18 cellular contexts compared by ENCODE assay signal in the genomic region with DNA sequence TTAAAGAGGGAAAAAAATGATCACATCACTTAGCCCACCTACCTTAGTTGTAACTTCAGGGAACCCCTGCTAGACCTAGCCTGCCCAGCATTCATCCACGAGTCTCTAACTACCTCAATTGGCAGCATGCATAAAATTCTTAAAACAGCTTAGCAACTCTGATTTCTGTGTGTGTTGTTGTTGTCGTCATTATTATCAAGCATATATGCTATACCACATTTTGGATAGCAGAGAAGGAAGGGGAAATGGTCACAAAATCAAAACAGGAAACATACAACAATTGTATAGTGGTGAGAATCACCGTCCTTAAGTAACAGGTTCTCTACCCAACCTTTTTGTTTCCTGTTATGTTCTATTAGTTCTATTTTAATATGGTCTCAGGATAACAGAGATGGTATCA. TPM values are rescaled to one million over a fixed set of nuclear protein-coding genes. Genes with fewer than 3 reads are reported as not detected.
A peak's percentile ranks its signal among the peaks of the same experiment; 100 is the strongest.
DNase-seq lines count a peak whose midpoint lies in the region; ATAC-seq, FAIRE-seq and TF ChIP-seq lines count a peak whose summit lies in the region.
"Had no signal": no experiment of that assay in that cellular context is flagged by ENCODE, and none has a peak within 500 bp of the region (broad histone marks: within the 10 kb centered on the region; RNA-seq: fewer than 3 reads in every experiment).

No MANE protein-coding gene starts in this region.

- no peak for TF ChIP-seq CTCF in A549 (IDR thresholded peaks at IDR 0.05)
- TF ChIP-seq CTCF in endothelial cell (IDR thresholded peaks at IDR 0.05; ENCODE audit: unreplicated experiment), result no peak

- ATAC-seq in A549 (no peak), GM18870 (IDR thresholded peaks at IDR 0.05; ENCODE audit: unreplicated experiment) (no peak)
- ATAC-seq in CD4-positive, CD25-positive, alpha-beta regulatory T cell (ENCODE audit: low read depth in 2 of 2), result peak; percentile 46 to 53
- ATAC-seq: activated CD4-positive, alpha-beta T cell treated with anti-CD3 and anti-CD28 coated beads for 36 hours; heart left ventricle; left lung; stimulated activated naive B cell treated with anti-CD40 and anti-IgM and Interleukin-4, amounts not matched to agents 10 μg/mL and 1 μg/mL and 100 μg/mL, for 72 hours had no signal

- H3K27ac Mint-ChIP-seq in CD4-positive, CD25-positive, alpha-beta regulatory T cell, result peak overlapping the region; percentile 0 to 74 (median 71)
- H3K27ac Mint-ChIP-seq in T-helper 2 cell treated with Interferon-gamma antibody and Interleukin-4, amounts not matched to agents 5 μg/mL and 100 μg/mL, for 36 hours, result peak overlapping the region; percentile 78
- H3K27ac Mint-ChIP-seq in endothelial cell (ENCODE audit: unreplicated experiment), result peak overlapping the region; percentile 93
- H3K27ac Mint-ChIP-seq: activated CD4-positive, alpha-beta T cell treated with anti-CD3 and anti-CD28 coated beads for 36 hours; endodermal cell; neural progenitor cell; progenitor cell of endocrine pancreas; stimulated activated naive B cell treated with anti-CD40 and anti-IgM and Interleukin-4, amounts not matched to agents 10 μg/mL and 1 μg/mL and 100 μg/mL, for 72 hours had no signal

- WGBS in A549 (ENCODE audit: missing lambda C conversion rate), result 87% methylated on average over 3 of the region's 3 CpGs

- TF ChIP-seq POLR2A in A549 (IDR thresholded peaks at IDR 0.05; ENCODE audit: low read length), result no peak

- no peak overlapping the region for H3K27ac ChIP-seq in A549
- H3K27ac ChIP-seq in CD4-positive, CD25-positive, alpha-beta regulatory T cell (ENCODE audit: insufficient read depth, low read length, poor library complexity, severe bottlenecking), result peak overlapping the region; percentile 66
- H3K27ac ChIP-seq: left lung, neural progenitor cell had no signal

- FAIRE-seq in A549 (lab: Jason Lieb, UNC), result peak; percentile 70
- FAIRE-seq in HTR-8/SVneo (lab: Jason Lieb, UNC), result no peak

- peaks cover 0 to 2% (median 0%) of the 10 kb centered on the region in 7 donors for H3K9me3 Mint-ChIP-seq in CD4-positive, CD25-positive, alpha-beta regulatory T cell
- H3K9me3 Mint-ChIP-seq in T-helper 2 cell treated with Interferon-gamma antibody and Interleukin-4, amounts not matched to agents 5 μg/mL and 100 μg/mL, for 36 hours, result no peaks in the 10 kb centered on the region
- H3K9me3 Mint-ChIP-seq in endothelial cell (ENCODE audit: unreplicated experiment), result no peaks in the 10 kb centered on the region
- H3K9me3 Mint-ChIP-seq: endodermal cell; neural progenitor cell; stimulated activated naive B cell treated with anti-CD40 and anti-IgM and Interleukin-4, amounts not matched to agents 10 μg/mL and 1 μg/mL and 100 μg/mL, for 72 hours had no signal

- H3K36me3 Mint-ChIP-seq in CD4-positive, CD25-positive, alpha-beta regulatory T cell, result no peaks in the 10 kb centered on the region
- no peaks in the 10 kb centered on the region for H3K36me3 Mint-ChIP-seq in T-helper 2 cell treated with Interferon-gamma antibody and Interleukin-4, amounts not matched to agents 5 μg/mL and 100 μg/mL, for 36 hours (ENCODE audit: low read depth)
- peaks cover 5% of the 10 kb centered on the region for H3K36me3 Mint-ChIP-seq in endothelial cell (ENCODE audit: low read depth, unreplicated experiment)
- H3K36me3 Mint-ChIP-seq: neural progenitor cell had no signal

- no peaks in the 10 kb centered on the region for H3K27me3 ChIP-seq in CD4-positive, CD25-positive, alpha-beta regulatory T cell (ENCODE audit: control insufficient read depth, insufficient read depth, low read length)
- H3K27me3 ChIP-seq: heart left ventricle, left lung, neural progenitor cell had no signal

- no peak for TF ChIP-seq EP300 in A549 (IDR thresholded peaks at IDR 0.05)

- CTCF ChIA-PET in A549 (lab: Yijun Ruan, JAX), result interaction anchor here (0.6 to 0.8 kb wide), 2 partner anchors 156 to 754 kb away, joined by 3 read pairs; no protein-coding TSS in a partner anchor

- H3K4me3 Mint-ChIP-seq in CD4-positive, CD25-positive, alpha-beta regulatory T cell, result peak overlapping the region in 2 of 4 donors; percentile 79 to 85
- H3K4me3 Mint-ChIP-seq in T-helper 2 cell treated with Interferon-gamma antibody and Interleukin-4, amounts not matched to agents 5 μg/mL and 100 μg/mL, for 36 hours, result no peak overlapping the region
- H3K4me3 Mint-ChIP-seq in endothelial cell (ENCODE audit: unreplicated experiment), result no peak overlapping the region
- H3K4me3 Mint-ChIP-seq: activated CD4-positive, alpha-beta T cell treated with anti-CD3 and anti-CD28 coated beads for 36 hours; endodermal cell; neural progenitor cell; stimulated activated naive B cell treated with anti-CD40 and anti-IgM and Interleukin-4, amounts not matched to agents 10 μg/mL and 1 μg/mL and 100 μg/mL, for 72 hours had no signal

- POLR2A ChIA-PET in A549 (lab: Yijun Ruan, JAX), result interaction anchor here (4.4 kb wide), 1 partner anchor 37 kb away, joined by 78 read pairs; the partner anchor contains the start of gene SAT1

- peaks cover 0 to 36% (median 19%) of the 10 kb centered on the region in 4 donors for H3K4me1 Mint-ChIP-seq in CD4-positive, CD25-positive, alpha-beta regulatory T cell
- peaks cover 16% of the 10 kb centered on the region for H3K4me1 Mint-ChIP-seq in T-helper 2 cell treated with Interferon-gamma antibody and Interleukin-4, amounts not matched to agents 5 μg/mL and 100 μg/mL, for 36 hours (ENCODE audit: low read depth)
- peaks cover 15% of the 10 kb centered on the region for H3K4me1 Mint-ChIP-seq in endothelial cell (ENCODE audit: unreplicated experiment)

- H3K4me1 ChIP-seq in A549, result peaks cover 11% of the 10 kb centered on the region
- H3K4me1 ChIP-seq in CD4-positive, CD25-positive, alpha-beta regulatory T cell (ENCODE audit: control insufficient read depth, insufficient read depth, low read length, poor library complexity, severe bottlenecking), result peaks cover 20% of the 10 kb centered on the region
- H3K4me1 ChIP-seq: neural progenitor cell had no signal

- no peaks in the 10 kb centered on the region for H3K36me3 ChIP-seq in CD4-positive, CD25-positive, alpha-beta regulatory T cell (ENCODE audit: control insufficient read depth, insufficient read depth, low read length)
- H3K36me3 ChIP-seq: heart left ventricle, left lung, neural progenitor cell had no signal

- no peak overlapping the region for H3K4me2 ChIP-seq in A549
- H3K4me2 ChIP-seq: neural progenitor cell had no signal

- H3K9me3 ChIP-seq in A549, result no peaks in the 10 kb centered on the region
- no peaks in the 10 kb centered on the region for H3K9me3 ChIP-seq in CD4-positive, CD25-positive, alpha-beta regulatory T cell (ENCODE audit: control insufficient read depth in 2 of 2, low read length in 2 of 2)
- H3K9me3 ChIP-seq: heart left ventricle, left lung had no signal

- no peaks in the 10 kb centered on the region for H3K27me3 Mint-ChIP-seq in CD4-positive, CD25-positive, alpha-beta regulatory T cell
- no peaks in the 10 kb centered on the region for H3K27me3 Mint-ChIP-seq in T-helper 2 cell treated with Interferon-gamma antibody and Interleukin-4, amounts not matched to agents 5 μg/mL and 100 μg/mL, for 36 hours (ENCODE audit: low read depth)
- peaks cover 11% of the 10 kb centered on the region for H3K27me3 Mint-ChIP-seq in endothelial cell (ENCODE audit: unreplicated experiment)
- H3K27me3 Mint-ChIP-seq: activated CD4-positive, alpha-beta T cell treated with anti-CD3 and anti-CD28 coated beads for 36 hours; progenitor cell of endocrine pancreas had no signal

- no peak for TF ChIP-seq RAD21 in A549 (conservative IDR thresholded peaks at IDR 0.05 in 1 of 2, IDR thresholded peaks at IDR 0.05 in 1 of 2)

- no peak overlapping the region for H3K4me3 ChIP-seq in A549
- peak overlapping the region; percentile 44 for H3K4me3 ChIP-seq in CD4-positive, CD25-positive, alpha-beta regulatory T cell (ENCODE audit: low read depth, low read length)
- H3K4me3 ChIP-seq: heart left ventricle, left lung, neural progenitor cell had no signal

- DNase-seq in A549 (ENCODE audit: low read depth in 1 of 2, low spot score in 1 of 2) (no peak), endothelial cell (ENCODE audit: low spot score) (no peak), SKM-1 treated with dmso at 0.1 percent for 144 hours (lab: John Stamatoyannopoulos, UW; ENCODE audit: unreplicated experiment) (no peak), HTR-8/SVneo (ENCODE audit: insufficient read length, low spot score) (no peak)
- peak in 2 of 3 donors; percentile 62 to 69 for DNase-seq in CD4-positive, CD25-positive, alpha-beta regulatory T cell
- DNase-seq in T-helper 2 cell treated with Interferon-gamma antibody and Interleukin-4, amounts not matched to agents 5 μg/mL and 100 μg/mL, for 36 hours (ENCODE audit: low spot score), result no peak
- DNase-seq: activated CD4-positive, alpha-beta T cell treated with anti-CD3 and anti-CD28 coated beads for 36 hours; activated naive CD4-positive, alpha-beta T cell; activated T-cell treated with anti-CD3 and anti-CD28 coated beads for 4 hours; endodermal cell; heart left ventricle; left lung; midbrain; NCI-H82; stimulated activated naive B cell treated with anti-CD40 and anti-IgM and Interleukin-4, amounts not matched to agents 10 μg/mL and 1 μg/mL and 100 μg/mL, for 72 hours had no signal

RNA-seq across cellular contexts. Expression of gene ACOT9, which starts 2.7 kb away (rescaled TPM):
- polyA plus RNA-seq in A549 (2011; rRNA removed) (83.0 and 110 TPM in 2 replicates), A549 (2017; fragmentation: RNase III; extraction: RNeasy Plus Mini Kit Qiagen cat#74134 plus additional on column Dnase treatment) (87.0 to 91.2 TPM (median 87.3 TPM) in 3 replicates)
- polyA plus RNA-seq in A549 (2012; cell fraction: cytosol; rRNA removed), result 43.1 and 45.1 TPM in 2 replicates
- polyA plus RNA-seq in A549 (2012; cell fraction: nucleus; rRNA removed), result 43.6 and 65.1 TPM in 2 replicates
- 31.7 and 35.7 TPM in 2 replicates for polyA minus RNA-seq in A549 (2011; rRNA and poly(A)+ RNA removed)
- total RNA-seq in CD4-positive, CD25-positive, alpha-beta regulatory T cell, result 51.6 TPM
- polyA plus RNA-seq in CD4-positive, CD25-positive, alpha-beta regulatory T cell, result 10 to 100 TPM; 20.0 to 33.0 (median 24.4) TPM
- 99.1 TPM for total RNA-seq in endothelial cell (ENCODE audit: unreplicated experiment)

RNA-seq across cellular contexts. Expression of gene SAT1, which starts 37.2 kb away (rescaled TPM):
- polyA plus RNA-seq in A549 (2011; rRNA removed), result 2,314 and 3,185 TPM in 2 replicates
- polyA plus RNA-seq in A549 (2012; cell fraction: cytosol; rRNA removed), result 394 and 479 TPM in 2 replicates
- 830 and 1,625 TPM in 2 replicates for polyA plus RNA-seq in A549 (2012; cell fraction: nucleus; rRNA removed)
- polyA plus RNA-seq in A549 (2017; fragmentation: RNase III; extraction: RNeasy Plus Mini Kit Qiagen cat#74134 plus additional on column Dnase treatment), result 458 to 607 TPM (median 585 TPM) in 3 replicates
- 644 and 676 TPM in 2 replicates for polyA minus RNA-seq in A549 (2011; rRNA and poly(A)+ RNA removed)
- total RNA-seq in CD4-positive, CD25-positive, alpha-beta regulatory T cell, result 939 TPM
- polyA plus RNA-seq in CD4-positive, CD25-positive, alpha-beta regulatory T cell, result 100 to 1,000 TPM; 186 to 295 (median 255) TPM
- 479 TPM for total RNA-seq in endothelial cell (ENCODE audit: unreplicated experiment)

Comparison
In these comparisons a context has a peak if more than half of its experiments do, and no peak if none do; other contexts are left out.
1. ATAC-seq: peak in CD4-positive, CD25-positive, alpha-beta regulatory T cell (2 of 2); none in A549 (0 of 2) and GM18870 (single experiment).
2. DNase-seq: peak in CD4-positive, CD25-positive, alpha-beta regulatory T cell (2 of 3); none in A549 (0 of 2), T-helper 2 cell treated with Interferon-gamma antibody and Interleukin-4, amounts not matched to agents 5 μg/mL and 100 μg/mL, for 36 hours (single experiment), endothelial cell (single experiment), SKM-1 treated with dmso at 0.1 percent for 144 hours (single experiment) and HTR-8/SVneo (single experiment).
3. Peak in every context shown above with its lines, with median percentiles within 50 percentile points of each other: H3K27ac Mint-ChIP-seq.